18 cellular contexts compared by ENCODE assay signal in genomic region chr13:93002071-93002470, GRCh38.
"Had no signal": no experiment of that assay in that cellular context is flagged by ENCODE, and none has a peak within 500 bp of the region (broad histone marks: within the 10 kb centered on the region; RNA-seq: fewer than 3 reads in every experiment).

No MANE protein-coding gene starts in this region.

- H3K4me2 ChIP-seq: smooth muscle cell had no signal

- H3K36me3 ChIP-seq: left lung, right atrium auricular region, transverse colon, vagina had no signal

- H3K27ac ChIP-seq: left lung, right atrium auricular region, transverse colon, vagina had no signal

- ATAC-seq: activated CD8-positive, alpha-beta T cell treated with anti-CD3 and anti-CD28 coated beads, Interleukin-2, amount 10 ng/mL, durations not matched to agents 7 days and 5 days; activated T-cell treated with anti-CD3 and anti-CD28 coated beads, Interleukin-2, amount 50 U/mL, for 72 hours; left lung; natural killer cell treated with Interleukin-12 subunit alpha and Interleukin-12 subunit beta and Interleukin-15 and Interleukin-18, amount 100 ng/mL, for 72 hours; stimulated activated naive CD8-positive, alpha-beta T cell treated with anti-CD3 and anti-CD28 coated beads, Interleukin-15, Interleukin-2, amounts not matched to agents 100 U/mL and 50 U/mL, for 24 hours had no signal

- H3K4me3 ChIP-seq: left lung, right atrium auricular region, smooth muscle cell, transverse colon, vagina had no signal

- H3K4me1 ChIP-seq: left lung, right atrium auricular region, transverse colon, vagina had no signal

- H3K27me3 ChIP-seq: left lung, right atrium auricular region, transverse colon, vagina had no signal

- H3K9me3 ChIP-seq: transverse colon, vagina had no signal

- DNase-seq: activated CD4-positive, alpha-beta T cell treated with anti-CD3 and anti-CD28 coated beads, Interleukin-2, amount 10 ng/mL, durations not matched to agents 24 days and 14 days; activated CD4-positive, CD25-positive, alpha-beta regulatory T cell; activated CD8-positive, alpha-beta memory T cell treated with anti-CD3 and anti-CD28 coated beads, Interleukin-2, amount 50 U/mL, for 4 hours; activated CD8-positive, alpha-beta T cell treated with anti-CD3 and anti-CD28 coated beads, Interleukin-2, amount 10 ng/mL, durations not matched to agents 7 days and 5 days; activated gamma-delta T cell; activated T-cell treated with anti-CD3 and anti-CD28 coated beads, Interleukin-2, amount 50 U/mL, for 72 hours; cortex of kidney; effector CD4-positive, alpha-beta T cell; left lung; mammary epithelial cell; nucleus accumbens; posterior cingulate gyrus; stimulated activated naive CD8-positive, alpha-beta T cell treated with anti-CD3 and anti-CD28 coated beads, Interleukin-15, Interleukin-2, amounts not matched to agents 100 U/mL and 50 U/mL, for 24 hours; transverse colon had no signal
